Comparison of ENCODE assay signal across 7 cellular contexts in genomic region chr7:73201264-73201663, GRCh38.
DNase-seq lines count a peak whose midpoint lies in the region; ATAC-seq, FAIRE-seq and TF ChIP-seq lines count a peak whose summit lies in the region.
"Not testable (repeated sequence)": the region's sequence is repeated elsewhere in the genome, so short reads cannot be mapped to it uniquely, and the experiment has no call there.

No MANE protein-coding gene starts in this region.

- not testable (repeated sequence) for H3K4me3 ChIP-seq in esophagus muscularis mucosa; kidney (ENCODE audit: low read length in 2 of 2)
- peak overlapping the region in 1 of 3 donors; percentile 29 for H3K4me3 ChIP-seq in skeletal muscle tissue (ENCODE audit: low read length in 3 of 3)

- POLR2A ChIA-PET in WTC11 (lab: Charles Lee): not testable (repeated sequence)

- H3K4me1 ChIP-seq in esophagus muscularis mucosa; kidney (ENCODE audit: control insufficient read depth in 1 of 2, insufficient read depth in 1 of 2, low read depth in 1 of 2, low read length in 2 of 2); skeletal muscle tissue (ENCODE audit: control insufficient read depth in 3 of 3, insufficient read depth in 3 of 3, low read length in 3 of 3): not testable (repeated sequence)

- H3K27me3 Mint-ChIP-seq in WTC11 (ENCODE audit: low read depth): not testable (repeated sequence)

- DNase-seq in H4 (ENCODE audit: low spot score) (peak; percentile 3), WTC11 (ENCODE audit: low spot score) (peak; percentile 5), esophagus muscularis mucosa (ENCODE audit: extremely low spot score) (peak; percentile 39), kidney (peak; percentile 3), posterior vena cava (ENCODE audit: low spot score) (peak; percentile 11)
- DNase-seq in activated effector memory CD4-positive, alpha-beta T cell treated with anti-CD3 and anti-CD28 coated beads, Interleukin-2, amount 50 U/mL, for 16 hours: peak; percentile 14

- not testable (repeated sequence) for H3K4me1 Mint-ChIP-seq in WTC11

- CTCF ChIA-PET in WTC11 (lab: Charles Lee): not testable (repeated sequence)

- WGBS in esophagus muscularis mucosa: 97% methylated on average over 9 of the region's 9 CpGs

- H3K9me3 Mint-ChIP-seq in WTC11: not testable (repeated sequence)

- H3K36me3 ChIP-seq in esophagus muscularis mucosa; kidney (ENCODE audit: control insufficient read depth in 1 of 2, insufficient read depth in 2 of 2, low read length in 2 of 2); skeletal muscle tissue (ENCODE audit: control insufficient read depth in 3 of 3, insufficient read depth in 3 of 3, low read length in 3 of 3): not testable (repeated sequence)

- TF ChIP-seq EP300 in esophagus muscularis mucosa (IDR thresholded peaks at IDR 0.05): not testable (repeated sequence)

- not testable (repeated sequence) for H3K27ac Mint-ChIP-seq in WTC11

- not testable (repeated sequence) for ATAC-seq in WTC11

- H3K27ac ChIP-seq in esophagus muscularis mucosa (replicated peaks in 1 of 4) (peak overlapping the region; percentile 58 to 75 (median 70)), skeletal muscle tissue (ENCODE audit: low read depth, low read length) (peak overlapping the region; percentile 69)
- not testable (repeated sequence) for H3K27ac ChIP-seq in kidney (ENCODE audit: low read depth in 2 of 2, low read length in 2 of 2)

- H3K27me3 ChIP-seq in esophagus muscularis mucosa; skeletal muscle tissue (ENCODE audit: control insufficient read depth in 3 of 3, insufficient read depth in 3 of 3, low read length in 3 of 3): not testable (repeated sequence)

- FAIRE-seq in kidney (lab: Jason Lieb, UNC): not testable (repeated sequence)

- H3K9me3 ChIP-seq in esophagus muscularis mucosa; kidney (ENCODE audit: control insufficient read depth in 1 of 2, low read length in 2 of 2); skeletal muscle tissue (ENCODE audit: control insufficient read depth in 3 of 3, low read length in 3 of 3): not testable (repeated sequence)

- TF ChIP-seq CTCF in WTC11 (IDR thresholded peaks at IDR 0.05); esophagus muscularis mucosa (IDR thresholded peaks at IDR 0.05); kidney (IDR thresholded peaks at IDR 0.05; ENCODE audit: borderline replicate concordance, extremely low read depth, insufficient read depth): not testable (repeated sequence)

- intact Hi-C loops in esophagus muscularis mucosa (cut with DNase I); kidney (cut with DNase I); posterior vena cava (cut with DNase I): not testable (repeated sequence)

- TF ChIP-seq POLR2A in esophagus muscularis mucosa (IDR thresholded peaks at IDR 0.05; ENCODE audit: low read depth): not testable (repeated sequence)

- H3K9ac ChIP-seq in kidney (ENCODE audit: low read length in 2 of 2); skeletal muscle tissue (ENCODE audit: low read depth in 1 of 3, low read length in 3 of 3): not testable (repeated sequence)

- not testable (repeated sequence) for H3K4me3 Mint-ChIP-seq in WTC11

- peaks cover 10% of the 10 kb centered on the region for H3K36me3 Mint-ChIP-seq in WTC11
